Comparison of ENCODE assay signal across 18 cellular contexts in the genomic region with DNA sequence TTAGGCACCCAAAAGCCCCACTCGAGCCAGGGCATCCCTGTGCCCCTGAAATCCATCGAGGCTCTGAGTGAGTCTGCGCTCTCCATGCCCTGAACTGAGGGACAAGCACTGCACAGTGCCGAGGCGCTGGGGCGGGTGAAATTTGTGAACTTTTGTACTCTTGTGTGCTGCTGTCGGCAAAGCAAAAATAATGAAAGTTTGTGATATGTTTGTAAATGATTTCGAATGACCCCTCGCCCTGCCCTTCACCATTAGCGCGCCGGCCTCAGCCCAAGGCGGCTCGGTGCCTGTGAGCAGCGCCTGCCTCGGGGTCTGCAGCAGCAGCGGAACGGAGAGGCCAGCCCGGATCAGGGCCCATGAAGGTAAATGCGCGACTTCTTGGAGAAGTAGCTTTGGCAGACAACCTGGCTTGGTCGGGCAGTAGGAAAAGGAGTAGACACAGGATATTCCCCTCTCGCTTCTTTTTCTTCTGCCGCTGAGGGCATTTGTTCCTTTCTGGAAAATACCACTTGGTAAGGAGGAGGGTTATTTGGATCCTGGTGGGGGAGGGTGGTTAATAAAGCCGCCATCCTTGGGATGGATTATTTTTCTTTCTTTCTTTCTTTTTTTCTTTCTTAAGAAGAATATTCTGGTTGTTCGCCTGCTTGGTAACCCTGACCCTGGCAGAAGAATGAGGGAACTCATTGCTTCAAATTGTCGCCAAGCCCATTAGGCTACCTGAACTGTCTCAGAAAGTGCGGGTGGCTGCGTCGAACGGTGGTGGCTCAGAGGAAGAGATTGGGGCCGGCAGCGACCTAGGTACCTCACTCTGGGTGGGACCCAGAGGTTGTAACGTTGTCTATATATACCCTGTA. TPM values are rescaled to one million over a fixed set of nuclear protein-coding genes. Genes with fewer than 3 reads are reported as not detected.
"Had no signal": no experiment of that assay in that cellular context is flagged by ENCODE, and none has a peak within 500 bp of the region (broad histone marks: within the 10 kb centered on the region; RNA-seq: fewer than 3 reads in every experiment).

No MANE protein-coding gene starts in this region.

- H3K36me3 Mint-ChIP-seq: activated naive CD4-positive, alpha-beta T cell treated with anti-CD3 and anti-CD28 coated beads, Interleukin-2, amount 10 ng/mL, durations not matched to agents 7 days and 5 days; T-cell had no signal

- H3K27ac ChIP-seq: hepatocyte, lower lobe of right lung, transverse colon had no signal

- H3K4me3 ChIP-seq: hepatocyte, lower lobe of right lung, transverse colon had no signal

- H3K4me1 Mint-ChIP-seq: activated naive CD4-positive, alpha-beta T cell treated with anti-CD3 and anti-CD28 coated beads, Interleukin-2, amount 10 ng/mL, durations not matched to agents 7 days and 5 days; activated T-helper 17 cell treated with anti-CD3 and anti-CD28 coated beads, Interleukin-2, amount 50 U/mL, for 72 hours had no signal

- H3K27ac Mint-ChIP-seq: activated naive CD4-positive, alpha-beta T cell treated with anti-CD3 and anti-CD28 coated beads, Interleukin-2, amount 10 ng/mL, durations not matched to agents 7 days and 5 days; activated T-helper 17 cell treated with anti-CD3 and anti-CD28 coated beads, Interleukin-2, amount 50 U/mL, for 72 hours had no signal

- H3K9ac ChIP-seq: SK-N-SH had no signal

- DNase-seq: activated CD4-positive, alpha-beta T cell treated with anti-CD3 and anti-CD28 coated beads, Interleukin-2, amount 50 U/mL, for 1 hour; activated naive CD4-positive, alpha-beta T cell treated with anti-CD3 and anti-CD28 coated beads, Interleukin-2, amount 10 ng/mL, durations not matched to agents 7 days and 5 days; dermis blood vessel endothelial cell; lower lobe of right lung; posterior cingulate gyrus; SK-N-SH; small intestine; stimulated activated CD4-positive, alpha-beta T cell treated with anti-CD3 and anti-CD28 coated beads, Interleukin-4, amount 100 ng/mL, for 24 hours; stimulated activated naive CD4-positive, alpha-beta T cell; substantia nigra; T-cell; T1000; transverse colon had no signal

- H3K36me3 ChIP-seq: lower lobe of right lung had no signal

- H3K9me3 ChIP-seq: lower lobe of right lung, SK-N-SH, transverse colon had no signal

- H3K4me3 Mint-ChIP-seq: activated naive CD4-positive, alpha-beta T cell treated with anti-CD3 and anti-CD28 coated beads, Interleukin-2, amount 10 ng/mL, durations not matched to agents 7 days and 5 days; activated T-helper 17 cell treated with anti-CD3 and anti-CD28 coated beads, Interleukin-2, amount 50 U/mL, for 72 hours; T-cell had no signal

- ATAC-seq: activated CD4-positive, CD25-positive, alpha-beta regulatory T cell treated with anti-CD3 and anti-CD28 coated beads, Interleukin-2, amount 50 U/mL, for 24 hours; activated T-helper 17 cell treated with anti-CD3 and anti-CD28 coated beads, Interleukin-2, amount 50 U/mL, for 72 hours; lower lobe of right lung; T-cell had no signal

- H3K9me3 Mint-ChIP-seq: activated naive CD4-positive, alpha-beta T cell treated with anti-CD3 and anti-CD28 coated beads, Interleukin-2, amount 10 ng/mL, durations not matched to agents 7 days and 5 days; activated T-helper 17 cell treated with anti-CD3 and anti-CD28 coated beads, Interleukin-2, amount 50 U/mL, for 72 hours; T-cell had no signal

RNA-seq across cellular contexts. Expression of a gene that starts 1.6 kb away (rescaled TPM):
- total RNA-seq: activated CD8-positive, alpha-beta memory T cell treated with anti-CD3 and anti-CD28 coated beads for 36 hours; activated T-helper 17 cell treated with anti-CD3 and anti-CD28 coated beads, Interleukin-2, amount 50 U/mL, for 72 hours; chondrocyte; T-cell had no signal

RNA-seq across cellular contexts. Expression of a gene that starts 7.4 kb away (rescaled TPM):
- total RNA-seq: activated CD8-positive, alpha-beta memory T cell treated with anti-CD3 and anti-CD28 coated beads for 36 hours; activated T-helper 17 cell treated with anti-CD3 and anti-CD28 coated beads, Interleukin-2, amount 50 U/mL, for 72 hours; chondrocyte had no signal

RNA-seq across cellular contexts. Expression of a gene that starts 20.2 kb away (rescaled TPM):
- total RNA-seq: activated CD8-positive, alpha-beta memory T cell treated with anti-CD3 and anti-CD28 coated beads for 36 hours; activated T-helper 17 cell treated with anti-CD3 and anti-CD28 coated beads, Interleukin-2, amount 50 U/mL, for 72 hours; chondrocyte; T-cell had no signal

RNA-seq across cellular contexts. Expression of a gene that starts 27.2 kb away (rescaled TPM):
- total RNA-seq: activated CD8-positive, alpha-beta memory T cell treated with anti-CD3 and anti-CD28 coated beads for 36 hours; activated T-helper 17 cell treated with anti-CD3 and anti-CD28 coated beads, Interleukin-2, amount 50 U/mL, for 72 hours; chondrocyte had no signal

RNA-seq across cellular contexts. Expression of a gene that starts 33.1 kb away (rescaled TPM):
- total RNA-seq: activated CD8-positive, alpha-beta memory T cell treated with anti-CD3 and anti-CD28 coated beads for 36 hours; activated T-helper 17 cell treated with anti-CD3 and anti-CD28 coated beads, Interleukin-2, amount 50 U/mL, for 72 hours; chondrocyte; lower lobe of right lung; T-cell had no signal
